In the genomic region with DNA sequence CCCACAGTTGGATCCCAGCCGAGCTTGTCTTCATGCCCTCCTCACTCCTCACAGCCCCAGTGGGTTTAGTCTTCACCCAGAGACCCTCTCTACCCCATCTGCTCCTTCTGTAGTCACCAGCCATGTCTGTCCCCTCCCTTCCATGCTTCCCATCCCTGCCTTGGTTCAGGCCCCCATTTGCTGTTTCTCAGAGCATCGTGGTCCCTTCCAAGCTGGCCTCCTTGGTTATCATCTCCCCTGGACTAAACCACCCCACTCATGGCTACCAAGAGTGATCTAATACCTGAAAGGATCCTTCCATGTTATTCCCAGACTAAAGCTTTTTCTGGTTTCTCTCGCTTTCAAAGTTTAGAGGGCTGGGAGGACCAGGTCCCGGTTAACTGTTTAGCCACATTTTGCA, we compare ENCODE assay signal across 15 cellular contexts. TPM values are rescaled to one million over a fixed set of nuclear protein-coding genes. Genes with fewer than 3 reads are reported as not detected.
DNase-seq lines count a peak whose midpoint lies in the region; ATAC-seq, FAIRE-seq and TF ChIP-seq lines count a peak whose summit lies in the region.
"Had no signal": no experiment of that assay in that cellular context is flagged by ENCODE, and none has a peak within 500 bp of the region (broad histone marks: within the 10 kb centered on the region; RNA-seq: fewer than 3 reads in every experiment).

No MANE protein-coding gene starts in this region.

- H3K9me3 ChIP-seq in Loucy (ENCODE audit: insufficient read depth, low read depth, low read length) (no peaks in the 10 kb centered on the region; the same call in 1 of the 2 replicates), K562 (replicated peaks; ENCODE audit: control insufficient read depth, insufficient read depth, low read depth, low read length) (no peaks in the 10 kb centered on the region; the same call in 1 of the 2 replicates), trophoblast cell (ENCODE audit: insufficient read depth, low read depth, low read length) (peaks cover 5% of the 10 kb centered on the region)
- H3K9me3 ChIP-seq: A549, gastrocnemius medialis, vagina had no signal

- peaks cover 2% of the 10 kb centered on the region for H3K79me1 ChIP-seq in trophoblast cell (ENCODE audit: low read length)

- no peaks in the 10 kb centered on the region for H3K36me3 ChIP-seq in Loucy (ENCODE audit: insufficient read depth, low read length)
- H3K36me3 ChIP-seq in K562 (ENCODE audit: control insufficient read depth, insufficient read depth, low read length): no peaks in the 10 kb centered on the region
- H3K36me3 ChIP-seq in trophoblast cell (ENCODE audit: control insufficient read depth in 1 of 2, insufficient read depth in 2 of 2, low read length in 2 of 2): no peaks in the 10 kb centered on the region
- H3K36me3 ChIP-seq: gastrocnemius medialis, vagina had no signal

- H2AK5ac ChIP-seq in trophoblast cell (ENCODE audit: low read length): no peak overlapping the region

- H3K4me1 Mint-ChIP-seq in activated CD4-positive, alpha-beta T cell treated with anti-CD3 and anti-CD28 coated beads, Interleukin-2, amount 10 ng/mL, durations not matched to agents 24 days and 14 days: peaks cover 32% of the 10 kb centered on the region

- no peak overlapping the region for H3K4ac ChIP-seq in trophoblast cell (ENCODE audit: low read depth, low read length)

- DNase-seq in activated CD4-positive, alpha-beta T cell treated with anti-CD3 and anti-CD28 coated beads, Interleukin-2, amount 10 ng/mL, durations not matched to agents 24 days and 14 days: no peak
- DNase-seq in activated CD4-positive, alpha-beta T cell treated with anti-CD3 and anti-CD28 coated beads, Interleukin-2, amount 50 U/mL, for 1 hour: no peak
- DNase-seq in K562 (ENCODE audit: extremely low read depth in 1 of 4, low spot score in 3 of 4) (no peak), trophoblast cell (no peak), H4 (ENCODE audit: low spot score) (no peak), NCI-H82 (lab: John Stamatoyannopoulos, UW) (no peak), OCI-M2 (lab: John Stamatoyannopoulos, UW; ENCODE audit: unreplicated experiment) (no peak)
- DNase-seq: endodermal cell, gastrocnemius medialis, NCI-H1092, NCI-H2227 treated with DMSO at 0.1 percent for 48 hours had no signal

- H4K20me1 ChIP-seq in Loucy (ENCODE audit: insufficient read depth, low read length, poor library complexity, severe bottlenecking) (no peaks in the 10 kb centered on the region), K562 (replicated peaks; ENCODE audit: control insufficient read depth, insufficient read depth, low read length) (no peaks in the 10 kb centered on the region)

- no peak for TF ChIP-seq RAD21 in K562 (CRISPR knock-in tag; conservative IDR thresholded peaks at IDR 0.05 in 1 of 2, IDR thresholded peaks at IDR 0.05 in 1 of 2)

- peaks cover 12% of the 10 kb centered on the region for H3F3A ChIP-seq in Loucy (ENCODE audit: low read depth)

- no peak overlapping the region for H4K12ac ChIP-seq in trophoblast cell (ENCODE audit: low read depth, low read length)

- H3K9me3 Mint-ChIP-seq in activated CD4-positive, alpha-beta T cell treated with anti-CD3 and anti-CD28 coated beads, Interleukin-2, amount 10 ng/mL, durations not matched to agents 24 days and 14 days: peaks cover 12% of the 10 kb centered on the region

- ATAC-seq in K562: no peak
- ATAC-seq: A549, gastrocnemius medialis had no signal

- no peaks in the 10 kb centered on the region for H3K9me2 ChIP-seq in Loucy (replicated peaks; ENCODE audit: low read depth, low read length)

- H3K27me3 ChIP-seq in Loucy (ENCODE audit: insufficient read depth, low read length, poor library complexity, severe bottlenecking) (no peaks in the 10 kb centered on the region), K562 (ENCODE audit: control insufficient read depth in 2 of 2, insufficient read depth in 2 of 2, low read length in 2 of 2) (peaks cover 23 to 50% of the 10 kb centered on the region in 2 experiments; a peak in 4 of 5 replicates), trophoblast cell (ENCODE audit: insufficient read depth, low read length) (no peaks in the 10 kb centered on the region)
- H3K27me3 ChIP-seq: vagina had no signal

- H2BK12ac ChIP-seq in trophoblast cell (ENCODE audit: low read length): peak overlapping the region; percentile 15

- H3K9me1 ChIP-seq in K562 (ENCODE audit: control insufficient read depth, insufficient read depth, low read length): no peaks in the 10 kb centered on the region

- TF ChIP-seq POLR2A in K562 (conservative IDR thresholded peaks at IDR 0.05): no peak

- POLR2A ChIA-PET in K562 (lab: Yijun Ruan, JAX): interaction anchor here (1.2 kb wide), 1 partner anchor 12 kb away, joined by 4 read pairs; no protein-coding TSS in a partner anchor

- H3K14ac ChIP-seq in trophoblast cell (ENCODE audit: low read length): no peak overlapping the region

- intact Hi-C loops in activated CD4-positive, alpha-beta T cell treated with anti-CD3 and anti-CD28 coated beads, Interleukin-2, amount 10 ng/mL, durations not matched to agents 24 days and 14 days (cut with micrococcal nuclease): loop anchor here (5.0 kb wide), 1 partner anchor 127 kb away; no protein-coding TSS in a partner anchor
- intact Hi-C loops in K562 (cut with micrococcal nuclease): no loop called here

- H3K23ac ChIP-seq in trophoblast cell (ENCODE audit: low read length): no peak overlapping the region

- H4K91ac ChIP-seq in trophoblast cell (ENCODE audit: low read depth, low read length): no peak overlapping the region

- peak overlapping the region; percentile 25 for H3K18ac ChIP-seq in trophoblast cell (ENCODE audit: low read length)

- peak overlapping the region; percentile 64 for H3K4me3 Mint-ChIP-seq in activated CD4-positive, alpha-beta T cell treated with anti-CD3 and anti-CD28 coated beads, Interleukin-2, amount 10 ng/mL, durations not matched to agents 24 days and 14 days
- H3K4me3 Mint-ChIP-seq: endodermal cell had no signal

- no TSS peak for BruUV-seq in K562 (replicated peaks; lab: Mats Ljungman, UMichigan)

- H2BK5ac ChIP-seq in trophoblast cell (ENCODE audit: low read depth, low read length, poor library complexity): no peak overlapping the region

- H3K9ac ChIP-seq in Loucy (ENCODE audit: low read depth, low read length, poor library complexity, severe bottlenecking) (peak overlapping the region; percentile 84), K562 (ENCODE audit: insufficient read depth in 1 of 2, low read depth in 2 of 2, low read length in 2 of 2) (no peak overlapping the region), trophoblast cell (ENCODE audit: low read length) (no peak overlapping the region)

- no peak overlapping the region for H3K27ac ChIP-seq in K562 (ENCODE audit: extremely low read depth, low read depth, low read length)
- H3K27ac ChIP-seq in trophoblast cell (ENCODE audit: low read depth, low read length): no peak overlapping the region
- H3K27ac ChIP-seq: A549, gastrocnemius medialis, SK-N-MC, vagina had no signal

- H4K8ac ChIP-seq in trophoblast cell (ENCODE audit: low read depth, low read length): no peak overlapping the region

- H3K27ac Mint-ChIP-seq in activated CD4-positive, alpha-beta T cell treated with anti-CD3 and anti-CD28 coated beads, Interleukin-2, amount 10 ng/mL, durations not matched to agents 24 days and 14 days: peak overlapping the region; percentile 87
- H3K27ac Mint-ChIP-seq: endodermal cell had no signal

- WGBS in K562 (ENCODE audit: insufficient coverage, low coverage, missing lambda C conversion rate): 0% methylated on average over 3 of the region's 4 CpGs
- WGBS in trophoblast cell (ENCODE audit: extremely low coverage, insufficient coverage, insufficient read length): no CpG with 5 or more reads among the region's 4 CpGs

- TF ChIP-seq EP300 in K562 (IDR thresholded peaks at IDR 0.05; ENCODE audit: low read length): no peak

- H3K4me1 ChIP-seq in Loucy (ENCODE audit: insufficient read depth, low read length, poor library complexity, severe bottlenecking): peaks cover 64% of the 10 kb centered on the region
- no peaks in the 10 kb centered on the region; a peak in 1 of 5 replicates for H3K4me1 ChIP-seq in K562 (replicated peaks in 1 of 2; ENCODE audit: control insufficient read depth in 2 of 2, insufficient read depth in 2 of 2, low read length in 2 of 2)
- H3K4me1 ChIP-seq in trophoblast cell (ENCODE audit: control insufficient read depth in 1 of 2, insufficient read depth in 2 of 2, low read length in 2 of 2): peaks cover 4 to 19% of the 10 kb centered on the region in 2 experiments
- H3K4me1 ChIP-seq: A549, gastrocnemius medialis, vagina had no signal

- H3K4me3 ChIP-seq in Loucy (ENCODE audit: low read length, poor library complexity, severe bottlenecking) (peak overlapping the region; percentile 70), K562 (no peak overlapping the region), trophoblast cell (ENCODE audit: low read depth, low read length) (no peak overlapping the region)
- H3K4me3 ChIP-seq: A549, gastrocnemius medialis, SK-N-MC, vagina had no signal

- no peak overlapping the region for H2AFZ ChIP-seq in Loucy (ENCODE audit: low read length)
- H2AFZ ChIP-seq in K562 (ENCODE audit: low read depth, low read length): no peak overlapping the region
- no peak overlapping the region for H2AFZ ChIP-seq in trophoblast cell (ENCODE audit: insufficient read depth, low read length, poor library complexity)

- H3K4me2 ChIP-seq in Loucy (ENCODE audit: low read depth, low read length, poor library complexity, severe bottlenecking): peak overlapping the region; percentile 96
- no peak overlapping the region for H3K4me2 ChIP-seq in K562 (ENCODE audit: insufficient read depth, low read length)
- H3K4me2 ChIP-seq in trophoblast cell (ENCODE audit: low read length): no peak overlapping the region
- H3K4me2 ChIP-seq: A549 had no signal

- peaks cover 13% of the 10 kb centered on the region for H3K36me3 Mint-ChIP-seq in activated CD4-positive, alpha-beta T cell treated with anti-CD3 and anti-CD28 coated beads, Interleukin-2, amount 10 ng/mL, durations not matched to agents 24 days and 14 days (ENCODE audit: low read depth)

- CTCF ChIA-PET in K562 (lab: Yijun Ruan, JAX; ENCODE audit: low intra/inter-chr PET ratio): no interaction called here

- peak overlapping the region; percentile 20 for H2BK120ac ChIP-seq in trophoblast cell (ENCODE audit: insufficient read depth, low read length, poor library complexity)

- H3K79me2 ChIP-seq in Loucy (ENCODE audit: insufficient read depth, low read length): peaks cover 72% of the 10 kb centered on the region
- no peaks in the 10 kb centered on the region for H3K79me2 ChIP-seq in K562 (ENCODE audit: control insufficient read depth, insufficient read depth, low read length)
- no peaks in the 10 kb centered on the region for H3K79me2 ChIP-seq in trophoblast cell (ENCODE audit: control insufficient read depth, insufficient read depth, low read length, poor library complexity)

- TF ChIP-seq CTCF in Loucy (conservative IDR thresholded peaks at IDR 0.05; ENCODE audit: low read length): no peak
- no peak for TF ChIP-seq CTCF in K562 (IDR thresholded peaks at IDR 0.05 in 2 of 3, conservative IDR thresholded peaks at IDR 0.05 in 1 of 3; ENCODE audit: insufficient read depth in 2 of 3, low read depth in 1 of 3, low read length in 3 of 3)

- no peak for FAIRE-seq in K562 (lab: Jason Lieb, UNC)
- FAIRE-seq: A549 had no signal

- in situ Hi-C loops in K562 (cut with MboI): no loop called here

- H3K27me3 Mint-ChIP-seq in activated CD4-positive, alpha-beta T cell treated with anti-CD3 and anti-CD28 coated beads, Interleukin-2, amount 10 ng/mL, durations not matched to agents 24 days and 14 days: peaks cover 26% of the 10 kb centered on the region

RNA-seq across cellular contexts. Expression of gene CNIH3, which starts 8.3 kb away (rescaled TPM):
- 1.1 TPM in 2 replicates for total RNA-seq in activated CD4-positive, alpha-beta T cell treated with anti-CD3 and anti-CD28 coated beads, Interleukin-2, amount 10 ng/mL, durations not matched to agents 24 days and 14 days
- total RNA-seq in K562 (2011; cell fraction: chromatin; rRNA removed; ENCODE audit: low replicate concordance): 0.93 and 1.5 TPM in 2 replicates
- 0.67 and 0.79 TPM in 2 replicates for total RNA-seq in K562 (2011; cell fraction: nucleolus; rRNA removed)
- total RNA-seq in K562 (2011; cell fraction: nucleoplasm; rRNA removed): 0.88 and 2.1 TPM in 2 replicates
- 0.14 and 1.3 TPM in 2 replicates for total RNA-seq in K562 (2014; rRNA removed)
- 0.95 and 1.1 TPM in 2 replicates for total RNA-seq in K562 (2014; rRNA removed; fragmentation: Illumina TruSeq; extraction: Trizol)
- total RNA-seq in K562 (2015; rRNA removed; fragmentation: Illumina TruSeq; extraction: Trizol): 0.43 and 0.94 TPM in 2 replicates
- total RNA-seq in K562 (2021): 0.83 and 1.8 TPM in 2 replicates
- polyA plus RNA-seq in K562 (2011; rRNA removed): 0.14 and 1.1 TPM in 2 replicates
- 0.24 and 0.53 TPM in 2 replicates for polyA plus RNA-seq in K562 (2011; cell fraction: cytosol; rRNA removed)
- polyA plus RNA-seq in K562 (2011; cell fraction: nucleus; rRNA removed): 0.55 and 1.3 TPM in 2 replicates
- 1.1 and 4.9 TPM in 2 replicates for polyA plus RNA-seq in K562 (2012)
- 0.39 and 0.83 TPM in 2 replicates for polyA plus RNA-seq in K562 (2014; fragmentation: Illumina TruSeq; extraction: Trizol)
- under 1 TPM; 0.79 to 0.98 TPM for polyA plus RNA-seq in K562 (2014; fragmentation: Nextera tagmentation; extraction: Ambion mirVana)
- 0.22 and 0.70 TPM in 2 replicates for polyA plus RNA-seq in K562 (2014; rRNA removed)
- polyA minus RNA-seq in K562 (2011; rRNA and poly(A)+ RNA removed): 0.36 and 0.56 TPM in 2 replicates
- 1.5 TPM in 1 of 2 replicates, not detected in the other for polyA minus RNA-seq in K562 (2011; cell fraction: cytosol; rRNA and poly(A)+ RNA removed)
- 1.5 and 2.7 TPM in 2 replicates for polyA minus RNA-seq in K562 (2011; cell fraction: nucleus; rRNA and poly(A)+ RNA removed)
- polyA plus RNA-seq in trophoblast cell (2013): 1.3 and 1.4 TPM in 2 replicates
- 0.41 and 2.5 TPM in 2 replicates for total RNA-seq in H4 (2014; rRNA removed; shearing (Covaris generic))
- total RNA-seq: vagina had no signal
